In genomic region chr9:81610739-81611107, GRCh38 we compare ENCODE assay signal across 2 cellular contexts.
TF ChIP-seq lines count a peak whose summit lies in the region.

No MANE protein-coding gene starts in this region.

TF ChIP-seq in A549, 52 proteins besides CTCF, POLR2A, EP300 and RAD21:
- TF ChIP-seq, protein P1, sequence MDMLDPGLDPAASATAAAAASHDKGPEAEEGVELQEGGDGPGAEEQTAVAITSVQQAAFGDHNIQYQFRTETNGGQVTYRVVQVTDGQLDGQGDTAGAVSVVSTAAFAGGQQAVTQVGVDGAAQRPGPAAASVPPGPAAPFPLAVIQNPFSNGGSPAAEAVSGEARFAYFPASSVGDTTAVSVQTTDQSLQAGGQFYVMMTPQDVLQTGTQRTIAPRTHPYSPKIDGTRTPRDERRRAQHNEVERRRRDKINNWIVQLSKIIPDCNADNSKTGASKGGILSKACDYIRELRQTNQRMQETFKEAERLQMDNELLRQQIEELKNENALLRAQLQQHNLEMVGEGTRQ (IDR thresholded peaks at IDR 0.05): no peak
- TF ChIP-seq SREBF2 (IDR thresholded peaks at IDR 0.05) (no peak), NPAS2 (CRISPR knock-in tag; IDR thresholded peaks at IDR 0.05; ENCODE audit: borderline replicate concordance) (no peak), ZSCAN20 (CRISPR knock-in tag; IDR thresholded peaks at IDR 0.05) (no peak), HOXB5 (CRISPR knock-in tag; IDR thresholded peaks at IDR 0.05) (no peak), JUN (IDR thresholded peaks at IDR 0.05) (no peak), ESRRA (IDR thresholded peaks at IDR 0.05; ENCODE audit: borderline replicate concordance, low read length) (no peak), KDM5A (IDR thresholded peaks at IDR 0.05) (no peak), EHF (CRISPR knock-in tag; IDR thresholded peaks at IDR 0.05) (no peak)
- TF ChIP-seq, protein P2, sequence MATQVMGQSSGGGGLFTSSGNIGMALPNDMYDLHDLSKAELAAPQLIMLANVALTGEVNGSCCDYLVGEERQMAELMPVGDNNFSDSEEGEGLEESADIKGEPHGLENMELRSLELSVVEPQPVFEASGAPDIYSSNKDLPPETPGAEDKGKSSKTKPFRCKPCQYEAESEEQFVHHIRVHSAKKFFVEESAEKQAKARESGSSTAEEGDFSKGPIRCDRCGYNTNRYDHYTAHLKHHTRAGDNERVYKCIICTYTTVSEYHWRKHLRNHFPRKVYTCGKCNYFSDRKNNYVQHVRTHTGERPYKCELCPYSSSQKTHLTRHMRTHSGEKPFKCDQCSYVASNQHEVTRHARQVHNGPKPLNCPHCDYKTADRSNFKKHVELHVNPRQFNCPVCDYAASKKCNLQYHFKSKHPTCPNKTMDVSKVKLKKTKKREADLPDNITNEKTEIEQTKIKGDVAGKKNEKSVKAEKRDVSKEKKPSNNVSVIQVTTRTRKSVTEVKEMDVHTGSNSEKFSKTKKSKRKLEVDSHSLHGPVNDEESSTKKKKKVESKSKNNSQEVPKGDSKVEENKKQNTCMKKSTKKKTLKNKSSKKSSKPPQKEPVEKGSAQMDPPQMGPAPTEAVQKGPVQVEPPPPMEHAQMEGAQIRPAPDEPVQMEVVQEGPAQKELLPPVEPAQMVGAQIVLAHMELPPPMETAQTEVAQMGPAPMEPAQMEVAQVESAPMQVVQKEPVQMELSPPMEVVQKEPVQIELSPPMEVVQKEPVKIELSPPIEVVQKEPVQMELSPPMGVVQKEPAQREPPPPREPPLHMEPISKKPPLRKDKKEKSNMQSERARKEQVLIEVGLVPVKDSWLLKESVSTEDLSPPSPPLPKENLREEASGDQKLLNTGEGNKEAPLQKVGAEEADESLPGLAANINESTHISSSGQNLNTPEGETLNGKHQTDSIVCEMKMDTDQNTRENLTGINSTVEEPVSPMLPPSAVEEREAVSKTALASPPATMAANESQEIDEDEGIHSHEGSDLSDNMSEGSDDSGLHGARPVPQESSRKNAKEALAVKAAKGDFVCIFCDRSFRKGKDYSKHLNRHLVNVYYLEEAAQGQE (IDR thresholded peaks at IDR 0.05): no peak
TF ChIP-seq in A549: peak in this region for 0.

TF ChIP-seq in WTC11, 78 proteins besides CTCF, POLR2A, EP300 and RAD21:
- TF ChIP-seq ZNF512 (CRISPR knock-in tag; IDR thresholded peaks at IDR 0.05; ENCODE audit: borderline replicate concordance) (no peak), ZBTB21 (CRISPR knock-in tag; IDR thresholded peaks at IDR 0.05; ENCODE audit: borderline replicate concordance) (no peak), MAX (CRISPR knock-in tag; IDR thresholded peaks at IDR 0.05) (no peak), ATF3 (CRISPR knock-in tag; conservative IDR thresholded peaks at IDR 0.05) (no peak), CREM (CRISPR knock-in tag; IDR thresholded peaks at IDR 0.05) (no peak), SOX15 (CRISPR knock-in tag; IDR thresholded peaks at IDR 0.05) (no peak), HMGXB4 (CRISPR knock-in tag; IDR thresholded peaks at IDR 0.05) (no peak), ZNF263 (CRISPR knock-in tag; IDR thresholded peaks at IDR 0.05; ENCODE audit: low read depth) (no peak), CREB1 (CRISPR knock-in tag; IDR thresholded peaks at IDR 0.05) (no peak), ZNF138 (CRISPR knock-in tag; conservative IDR thresholded peaks at IDR 0.05) (no peak), ZNF671 (CRISPR knock-in tag; IDR thresholded peaks at IDR 0.05) (no peak)
- TF ChIP-seq, protein P3, sequence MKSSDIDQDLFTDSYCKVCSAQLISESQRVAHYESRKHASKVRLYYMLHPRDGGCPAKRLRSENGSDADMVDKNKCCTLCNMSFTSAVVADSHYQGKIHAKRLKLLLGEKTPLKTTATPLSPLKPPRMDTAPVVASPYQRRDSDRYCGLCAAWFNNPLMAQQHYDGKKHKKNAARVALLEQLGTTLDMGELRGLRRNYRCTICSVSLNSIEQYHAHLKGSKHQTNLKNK (CRISPR knock-in tag; IDR thresholded peaks at IDR 0.05): no peak
- TF ChIP-seq, protein P4, sequence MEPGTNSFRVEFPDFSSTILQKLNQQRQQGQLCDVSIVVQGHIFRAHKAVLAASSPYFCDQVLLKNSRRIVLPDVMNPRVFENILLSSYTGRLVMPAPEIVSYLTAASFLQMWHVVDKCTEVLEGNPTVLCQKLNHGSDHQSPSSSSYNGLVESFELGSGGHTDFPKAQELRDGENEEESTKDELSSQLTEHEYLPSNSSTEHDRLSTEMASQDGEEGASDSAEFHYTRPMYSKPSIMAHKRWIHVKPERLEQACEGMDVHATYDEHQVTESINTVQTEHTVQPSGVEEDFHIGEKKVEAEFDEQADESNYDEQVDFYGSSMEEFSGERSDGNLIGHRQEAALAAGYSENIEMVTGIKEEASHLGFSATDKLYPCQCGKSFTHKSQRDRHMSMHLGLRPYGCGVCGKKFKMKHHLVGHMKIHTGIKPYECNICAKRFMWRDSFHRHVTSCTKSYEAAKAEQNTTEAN (CRISPR knock-in tag; IDR thresholded peaks at IDR 0.05): no peak
- TF ChIP-seq, protein P5, sequence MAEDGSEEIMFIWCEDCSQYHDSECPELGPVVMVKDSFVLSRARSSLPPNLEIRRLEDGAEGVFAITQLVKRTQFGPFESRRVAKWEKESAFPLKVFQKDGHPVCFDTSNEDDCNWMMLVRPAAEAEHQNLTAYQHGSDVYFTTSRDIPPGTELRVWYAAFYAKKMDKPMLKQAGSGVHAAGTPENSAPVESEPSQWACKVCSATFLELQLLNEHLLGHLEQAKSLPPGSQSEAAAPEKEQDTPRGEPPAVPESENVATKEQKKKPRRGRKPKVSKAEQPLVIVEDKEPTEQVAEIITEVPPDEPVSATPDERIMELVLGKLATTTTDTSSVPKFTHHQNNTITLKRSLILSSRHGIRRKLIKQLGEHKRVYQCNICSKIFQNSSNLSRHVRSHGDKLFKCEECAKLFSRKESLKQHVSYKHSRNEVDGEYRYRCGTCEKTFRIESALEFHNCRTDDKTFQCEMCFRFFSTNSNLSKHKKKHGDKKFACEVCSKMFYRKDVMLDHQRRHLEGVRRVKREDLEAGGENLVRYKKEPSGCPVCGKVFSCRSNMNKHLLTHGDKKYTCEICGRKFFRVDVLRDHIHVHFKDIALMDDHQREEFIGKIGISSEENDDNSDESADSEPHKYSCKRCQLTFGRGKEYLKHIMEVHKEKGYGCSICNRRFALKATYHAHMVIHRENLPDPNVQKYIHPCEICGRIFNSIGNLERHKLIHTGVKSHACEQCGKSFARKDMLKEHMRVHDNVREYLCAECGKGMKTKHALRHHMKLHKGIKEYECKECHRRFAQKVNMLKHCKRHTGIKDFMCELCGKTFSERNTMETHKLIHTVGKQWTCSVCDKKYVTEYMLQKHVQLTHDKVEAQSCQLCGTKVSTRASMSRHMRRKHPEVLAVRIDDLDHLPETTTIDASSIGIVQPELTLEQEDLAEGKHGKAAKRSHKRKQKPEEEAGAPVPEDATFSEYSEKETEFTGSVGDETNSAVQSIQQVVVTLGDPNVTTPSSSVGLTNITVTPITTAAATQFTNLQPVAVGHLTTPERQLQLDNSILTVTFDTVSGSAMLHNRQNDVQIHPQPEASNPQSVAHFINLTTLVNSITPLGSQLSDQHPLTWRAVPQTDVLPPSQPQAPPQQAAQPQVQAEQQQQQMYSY (CRISPR knock-in tag; IDR thresholded peaks at IDR 0.05): no peak
- TF ChIP-seq, protein P6, sequence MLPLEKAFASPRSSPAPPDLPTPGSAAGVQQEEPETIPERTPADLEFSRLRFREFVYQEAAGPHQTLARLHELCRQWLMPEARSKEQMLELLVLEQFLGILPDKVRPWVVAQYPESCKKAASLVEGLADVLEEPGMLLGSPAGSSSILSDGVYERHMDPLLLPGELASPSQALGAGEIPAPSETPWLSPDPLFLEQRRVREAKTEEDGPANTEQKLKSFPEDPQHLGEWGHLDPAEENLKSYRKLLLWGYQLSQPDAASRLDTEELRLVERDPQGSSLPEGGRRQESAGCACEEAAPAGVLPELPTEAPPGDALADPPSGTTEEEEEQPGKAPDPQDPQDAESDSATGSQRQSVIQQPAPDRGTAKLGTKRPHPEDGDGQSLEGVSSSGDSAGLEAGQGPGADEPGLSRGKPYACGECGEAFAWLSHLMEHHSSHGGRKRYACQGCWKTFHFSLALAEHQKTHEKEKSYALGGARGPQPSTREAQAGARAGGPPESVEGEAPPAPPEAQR (CRISPR knock-in tag; IDR thresholded peaks at IDR 0.05): no peak
- TF ChIP-seq, protein P7, sequence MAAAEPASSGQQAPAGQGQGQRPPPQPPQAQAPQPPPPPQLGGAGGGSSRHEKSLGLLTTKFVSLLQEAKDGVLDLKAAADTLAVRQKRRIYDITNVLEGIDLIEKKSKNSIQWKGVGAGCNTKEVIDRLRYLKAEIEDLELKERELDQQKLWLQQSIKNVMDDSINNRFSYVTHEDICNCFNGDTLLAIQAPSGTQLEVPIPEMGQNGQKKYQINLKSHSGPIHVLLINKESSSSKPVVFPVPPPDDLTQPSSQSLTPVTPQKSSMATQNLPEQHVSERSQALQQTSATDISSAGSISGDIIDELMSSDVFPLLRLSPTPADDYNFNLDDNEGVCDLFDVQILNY (CRISPR knock-in tag; IDR thresholded peaks at IDR 0.05): no peak
- TF ChIP-seq, protein P8, sequence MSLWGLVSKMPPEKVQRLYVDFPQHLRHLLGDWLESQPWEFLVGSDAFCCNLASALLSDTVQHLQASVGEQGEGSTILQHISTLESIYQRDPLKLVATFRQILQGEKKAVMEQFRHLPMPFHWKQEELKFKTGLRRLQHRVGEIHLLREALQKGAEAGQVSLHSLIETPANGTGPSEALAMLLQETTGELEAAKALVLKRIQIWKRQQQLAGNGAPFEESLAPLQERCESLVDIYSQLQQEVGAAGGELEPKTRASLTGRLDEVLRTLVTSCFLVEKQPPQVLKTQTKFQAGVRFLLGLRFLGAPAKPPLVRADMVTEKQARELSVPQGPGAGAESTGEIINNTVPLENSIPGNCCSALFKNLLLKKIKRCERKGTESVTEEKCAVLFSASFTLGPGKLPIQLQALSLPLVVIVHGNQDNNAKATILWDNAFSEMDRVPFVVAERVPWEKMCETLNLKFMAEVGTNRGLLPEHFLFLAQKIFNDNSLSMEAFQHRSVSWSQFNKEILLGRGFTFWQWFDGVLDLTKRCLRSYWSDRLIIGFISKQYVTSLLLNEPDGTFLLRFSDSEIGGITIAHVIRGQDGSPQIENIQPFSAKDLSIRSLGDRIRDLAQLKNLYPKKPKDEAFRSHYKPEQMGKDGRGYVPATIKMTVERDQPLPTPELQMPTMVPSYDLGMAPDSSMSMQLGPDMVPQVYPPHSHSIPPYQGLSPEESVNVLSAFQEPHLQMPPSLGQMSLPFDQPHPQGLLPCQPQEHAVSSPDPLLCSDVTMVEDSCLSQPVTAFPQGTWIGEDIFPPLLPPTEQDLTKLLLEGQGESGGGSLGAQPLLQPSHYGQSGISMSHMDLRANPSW (CRISPR knock-in tag; conservative IDR thresholded peaks at IDR 0.05; ENCODE audit: low read depth): no peak
- TF ChIP-seq, protein P9, sequence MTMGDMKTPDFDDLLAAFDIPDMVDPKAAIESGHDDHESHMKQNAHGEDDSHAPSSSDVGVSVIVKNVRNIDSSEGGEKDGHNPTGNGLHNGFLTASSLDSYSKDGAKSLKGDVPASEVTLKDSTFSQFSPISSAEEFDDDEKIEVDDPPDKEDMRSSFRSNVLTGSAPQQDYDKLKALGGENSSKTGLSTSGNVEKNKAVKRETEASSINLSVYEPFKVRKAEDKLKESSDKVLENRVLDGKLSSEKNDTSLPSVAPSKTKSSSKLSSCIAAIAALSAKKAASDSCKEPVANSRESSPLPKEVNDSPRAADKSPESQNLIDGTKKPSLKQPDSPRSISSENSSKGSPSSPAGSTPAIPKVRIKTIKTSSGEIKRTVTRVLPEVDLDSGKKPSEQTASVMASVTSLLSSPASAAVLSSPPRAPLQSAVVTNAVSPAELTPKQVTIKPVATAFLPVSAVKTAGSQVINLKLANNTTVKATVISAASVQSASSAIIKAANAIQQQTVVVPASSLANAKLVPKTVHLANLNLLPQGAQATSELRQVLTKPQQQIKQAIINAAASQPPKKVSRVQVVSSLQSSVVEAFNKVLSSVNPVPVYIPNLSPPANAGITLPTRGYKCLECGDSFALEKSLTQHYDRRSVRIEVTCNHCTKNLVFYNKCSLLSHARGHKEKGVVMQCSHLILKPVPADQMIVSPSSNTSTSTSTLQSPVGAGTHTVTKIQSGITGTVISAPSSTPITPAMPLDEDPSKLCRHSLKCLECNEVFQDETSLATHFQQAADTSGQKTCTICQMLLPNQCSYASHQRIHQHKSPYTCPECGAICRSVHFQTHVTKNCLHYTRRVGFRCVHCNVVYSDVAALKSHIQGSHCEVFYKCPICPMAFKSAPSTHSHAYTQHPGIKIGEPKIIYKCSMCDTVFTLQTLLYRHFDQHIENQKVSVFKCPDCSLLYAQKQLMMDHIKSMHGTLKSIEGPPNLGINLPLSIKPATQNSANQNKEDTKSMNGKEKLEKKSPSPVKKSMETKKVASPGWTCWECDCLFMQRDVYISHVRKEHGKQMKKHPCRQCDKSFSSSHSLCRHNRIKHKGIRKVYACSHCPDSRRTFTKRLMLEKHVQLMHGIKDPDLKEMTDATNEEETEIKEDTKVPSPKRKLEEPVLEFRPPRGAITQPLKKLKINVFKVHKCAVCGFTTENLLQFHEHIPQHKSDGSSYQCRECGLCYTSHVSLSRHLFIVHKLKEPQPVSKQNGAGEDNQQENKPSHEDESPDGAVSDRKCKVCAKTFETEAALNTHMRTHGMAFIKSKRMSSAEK (CRISPR knock-in tag; IDR thresholded peaks at IDR 0.05; ENCODE audit: borderline replicate concordance): no peak
